3 cellular contexts compared by ENCODE assay signal in genomic region chr3:66525771-66526170, GRCh38.
A peak's percentile ranks its signal among the peaks of the same experiment; 100 is the strongest.
TF ChIP-seq lines count a peak whose summit lies in the region.

No MANE protein-coding gene starts in this region.

TF ChIP-seq in A549, 52 proteins besides CTCF, POLR2A, EP300 and RAD21:
- TF ChIP-seq RARB (CRISPR knock-in tag; IDR thresholded peaks at IDR 0.05) (no peak), MAFK (IDR thresholded peaks at IDR 0.05; ENCODE audit: partially characterized antibody) (peak; percentile 75)

TF ChIP-seq in IMR-90, 13 proteins besides CTCF, POLR2A, EP300 and RAD21:
- no peak for TF ChIP-seq RCOR1 (IDR thresholded peaks at IDR 0.05; ENCODE audit: insufficient replicate concordance, low read length)
- TF ChIP-seq MAFK (IDR thresholded peaks at IDR 0.05; ENCODE audit: low read depth, low read length): peak; percentile 85

TF ChIP-seq in K562, 482 proteins besides CTCF, POLR2A, EP300 and RAD21:
- TF ChIP-seq ZBTB7A (IDR thresholded peaks at IDR 0.05; ENCODE audit: borderline replicate concordance, control insufficient read depth, low read depth, low read length) (no peak), ZNF316 (IDR thresholded peaks at IDR 0.05) (peak; percentile 47; the same call in 1 of the 2 replicates), FUS (optimal IDR thresholded peaks at IDR 0.05; ENCODE audit: low read depth, low read length) (no peak), ARID3B (CRISPR knock-in tag; IDR thresholded peaks at IDR 0.05; ENCODE audit: borderline replicate concordance) (no peak), C11orf30 (IDR thresholded peaks at IDR 0.05; ENCODE audit: low read depth) (peak; percentile 35; the same call in 1 of the 2 replicates), RHOXF2B (CRISPR knock-in tag; conservative IDR thresholded peaks at IDR 0.05) (no peak), MAFF (IDR thresholded peaks at IDR 0.05; ENCODE audit: low read length) (0 out of 2 replicates have a peak, but pooled peaks have one; percentile 40), PTTG1 (tag; IDR thresholded peaks at IDR 0.05; ENCODE audit: low read depth) (no peak), MAFG (tag; conservative IDR thresholded peaks at IDR 0.05) (0 out of 2 replicates have a peak, but pooled peaks have one; percentile 28), CCAR2 (IDR thresholded peaks at IDR 0.05; ENCODE audit: low read depth, low read length) (no peak), CGGBP1 (CRISPR knock-in tag; IDR thresholded peaks at IDR 0.05) (no peak), DACH1 (IDR thresholded peaks at IDR 0.05; ENCODE audit: partially characterized antibody) (no peak), RERE (CRISPR knock-in tag; IDR thresholded peaks at IDR 0.05; ENCODE audit: borderline replicate concordance) (no peak), TFE3 (CRISPR knock-in tag; IDR thresholded peaks at IDR 0.05) (no peak)
